ENCODE assay signal across 10 cellular contexts in genomic region chr1:3066250-3066711, GRCh38. TPM values are rescaled to one million over a fixed set of nuclear protein-coding genes. Genes with fewer than 3 reads are reported as not detected.
DNase-seq lines count a peak whose midpoint lies in the region; ATAC-seq and TF ChIP-seq lines count a peak whose summit lies in the region.
"Had no signal": no experiment of that assay in that cellular context is flagged by ENCODE, and none has a peak within 500 bp of the region (broad histone marks: within the 10 kb centered on the region; RNA-seq: fewer than 3 reads in every experiment).

No MANE protein-coding gene starts in this region.

- CTCF ChIA-PET in IMR-90 (lab: Yijun Ruan, JAX), result no interaction called here
- CTCF ChIA-PET in activated CD8-positive, alpha-beta memory T cell treated with anti-CD3 and anti-CD28 coated beads, Interleukin-2, amount 10 ng/mL, durations not matched to agents 7 days and 5 days (lab: Charles Lee), result no interaction called here

- no peak overlapping the region for H3K4me3 ChIP-seq in IMR-90 (ENCODE audit: insufficient read depth, low read depth, low read length)
- no peak overlapping the region for H3K4me3 ChIP-seq in cardiac fibroblast (replicated peaks in 1 of 2; ENCODE audit: low read depth in 2 of 2, low read length in 2 of 2)
- H3K4me3 ChIP-seq in smooth muscle cell, result no peak overlapping the region
- no peak overlapping the region for H3K4me3 ChIP-seq in vagina

- H3K9me3 ChIP-seq in IMR-90 (ENCODE audit: control insufficient read depth, insufficient read depth, low read length), result no peaks in the 10 kb centered on the region
- no peaks in the 10 kb centered on the region for H3K9me3 ChIP-seq in smooth muscle cell (replicated peaks; ENCODE audit: low read depth)
- no peaks in the 10 kb centered on the region for H3K9me3 ChIP-seq in vagina

- no peak for DNase-seq in IMR-90
- DNase-seq in cardiac fibroblast (ENCODE audit: low read depth in 2 of 2), result peak; percentile 22 to 36
- DNase-seq in left kidney (ENCODE audit: low read depth, low spot score), result peak; percentile 76
- DNase-seq in smooth muscle cell (lab: John Stamatoyannopoulos, UW; ENCODE audit: unreplicated experiment), result no peak
- no peak for DNase-seq in vagina (ENCODE audit: extremely low spot score in 2 of 2)
- DNase-seq in stimulated activated naive B cell treated with anti-CD40 and anti-IgM and Interleukin-4, amounts not matched to agents 10 μg/mL and 1 μg/mL and 100 μg/mL, for 72 hours, result no peak
- DNase-seq in activated CD8-positive, alpha-beta memory T cell treated with anti-CD3 and anti-CD28 coated beads, Interleukin-2, amount 10 ng/mL, durations not matched to agents 7 days and 5 days, result no peak
- no peak for DNase-seq in NCI-H1105 (lab: John Stamatoyannopoulos, UW)
- DNase-seq: effector memory CD8-positive, alpha-beta T cell; stimulated activated naive CD4-positive, alpha-beta T cell treated with Interleukin-2 at 50 U/mL for 16 hours had no signal

- no peak overlapping the region for H3K4ac ChIP-seq in IMR-90 (ENCODE audit: low read depth, low read length)

- no peak overlapping the region for H2AK5ac ChIP-seq in IMR-90 (ENCODE audit: low read depth, low read length)

- no peak overlapping the region for H2AK9ac ChIP-seq in IMR-90 (replicated peaks; ENCODE audit: low read depth, low read length, poor library complexity)

- no peaks in the 10 kb centered on the region for H3K9me3 Mint-ChIP-seq in stimulated activated naive B cell treated with anti-CD40 and anti-IgM and Interleukin-4, amounts not matched to agents 10 μg/mL and 1 μg/mL and 100 μg/mL, for 72 hours
- no peaks in the 10 kb centered on the region for H3K9me3 Mint-ChIP-seq in activated CD8-positive, alpha-beta memory T cell treated with anti-CD3 and anti-CD28 coated beads, Interleukin-2, amount 10 ng/mL, durations not matched to agents 7 days and 5 days (ENCODE audit: low read depth)
- H3K9me3 Mint-ChIP-seq: effector memory CD8-positive, alpha-beta T cell had no signal

- H3K4me3 Mint-ChIP-seq in stimulated activated naive B cell treated with anti-CD40 and anti-IgM and Interleukin-4, amounts not matched to agents 10 μg/mL and 1 μg/mL and 100 μg/mL, for 72 hours, result no peak overlapping the region
- no peak overlapping the region for H3K4me3 Mint-ChIP-seq in activated CD8-positive, alpha-beta memory T cell treated with anti-CD3 and anti-CD28 coated beads, Interleukin-2, amount 10 ng/mL, durations not matched to agents 7 days and 5 days
- H3K4me3 Mint-ChIP-seq: effector memory CD8-positive, alpha-beta T cell had no signal

- POLR2A ChIA-PET in IMR-90 (lab: Charles Lee; ENCODE audit: unreplicated experiment), result no interaction called here

- no peak overlapping the region for H2BK20ac ChIP-seq in IMR-90 (ENCODE audit: low read depth, low read length)

- no peak overlapping the region for H4K91ac ChIP-seq in IMR-90 (ENCODE audit: insufficient read depth, low read depth, low read length)

- H3K27me3 ChIP-seq in IMR-90 (ENCODE audit: control insufficient read depth, insufficient read depth, low read length), result peaks cover 70% of the 10 kb centered on the region
- peaks cover 86% of the 10 kb centered on the region for H3K27me3 ChIP-seq in smooth muscle cell (ENCODE audit: low read depth)
- H3K27me3 ChIP-seq in vagina, result peaks cover 32% of the 10 kb centered on the region

- no peak overlapping the region for H3K9ac ChIP-seq in IMR-90 (ENCODE audit: low read depth, low read length)
- H3K9ac ChIP-seq in smooth muscle cell (ENCODE audit: low read depth), result no peak overlapping the region

- ATAC-seq in IMR-90 (ENCODE audit: low read depth), result no peak
- no peak for ATAC-seq in stimulated activated naive B cell treated with anti-CD40 and anti-IgM and Interleukin-4, amounts not matched to agents 10 μg/mL and 1 μg/mL and 100 μg/mL, for 72 hours (replicated peaks)
- no peak for ATAC-seq in activated CD8-positive, alpha-beta memory T cell treated with anti-CD3 and anti-CD28 coated beads, Interleukin-2, amount 10 ng/mL, durations not matched to agents 7 days and 5 days
- ATAC-seq: effector memory CD8-positive, alpha-beta T cell had no signal

- in situ Hi-C loops in IMR-90 (cut with MboI; ENCODE audit: low sequenced_read_pairs), result loop anchor here (25.0 kb wide), 1 partner anchor 629 kb away; no protein-coding TSS in a partner anchor

- H4K20me1 ChIP-seq in IMR-90 (ENCODE audit: insufficient read depth, low read length), result no peaks in the 10 kb centered on the region
- peaks cover 3% of the 10 kb centered on the region for H4K20me1 ChIP-seq in smooth muscle cell (ENCODE audit: low read depth)

- H3K23ac ChIP-seq in IMR-90 (ENCODE audit: low read depth, low read length), result no peak overlapping the region

- H3K27ac Mint-ChIP-seq in stimulated activated naive B cell treated with anti-CD40 and anti-IgM and Interleukin-4, amounts not matched to agents 10 μg/mL and 1 μg/mL and 100 μg/mL, for 72 hours, result no peak overlapping the region
- H3K27ac Mint-ChIP-seq in activated CD8-positive, alpha-beta memory T cell treated with anti-CD3 and anti-CD28 coated beads, Interleukin-2, amount 10 ng/mL, durations not matched to agents 7 days and 5 days, result no peak overlapping the region
- H3K27ac Mint-ChIP-seq: effector memory CD8-positive, alpha-beta T cell had no signal

- no peak overlapping the region for H3K18ac ChIP-seq in IMR-90 (ENCODE audit: low read depth, low read length)

- dilution Hi-C loops in IMR-90 (cut with HindIII; ENCODE audit: low sequenced_read_pairs, unreplicated experiment), result no loop called here

- peaks cover 15 to 41% of the 10 kb centered on the region in 2 donors for H3K27me3 Mint-ChIP-seq in stimulated activated naive B cell treated with anti-CD40 and anti-IgM and Interleukin-4, amounts not matched to agents 10 μg/mL and 1 μg/mL and 100 μg/mL, for 72 hours
- H3K27me3 Mint-ChIP-seq in activated CD8-positive, alpha-beta memory T cell treated with anti-CD3 and anti-CD28 coated beads, Interleukin-2, amount 10 ng/mL, durations not matched to agents 7 days and 5 days, result peaks cover 19% of the 10 kb centered on the region

- H2BK5ac ChIP-seq in IMR-90 (ENCODE audit: low read depth, low read length, poor library complexity, severe bottlenecking), result no peak overlapping the region

- H3K36me3 ChIP-seq in IMR-90 (ENCODE audit: control insufficient read depth, insufficient read depth, low read length) (no peaks in the 10 kb centered on the region), smooth muscle cell (ENCODE audit: low read depth) (no peaks in the 10 kb centered on the region), vagina (no peaks in the 10 kb centered on the region)

- TF ChIP-seq POLR2A in IMR-90 (IDR thresholded peaks at IDR 0.05; ENCODE audit: low read depth, low read length) (no peak), vagina (IDR thresholded peaks at IDR 0.05) (no peak)

- no peaks in the 10 kb centered on the region for H3K36me3 Mint-ChIP-seq in stimulated activated naive B cell treated with anti-CD40 and anti-IgM and Interleukin-4, amounts not matched to agents 10 μg/mL and 1 μg/mL and 100 μg/mL, for 72 hours
- peaks cover 2% of the 10 kb centered on the region for H3K36me3 Mint-ChIP-seq in activated CD8-positive, alpha-beta memory T cell treated with anti-CD3 and anti-CD28 coated beads, Interleukin-2, amount 10 ng/mL, durations not matched to agents 7 days and 5 days

- TF ChIP-seq CTCF in IMR-90 (conservative IDR thresholded peaks at IDR 0.05; ENCODE audit: low read depth, low read length) (peak; percentile 28), cardiac fibroblast (IDR thresholded peaks at IDR 0.05; ENCODE audit: low read depth, low read length) (peak; percentile 29), smooth muscle cell (IDR thresholded peaks at IDR 0.05; ENCODE audit: borderline replicate concordance, insufficient read depth, poor library complexity, severe bottlenecking) (peak; percentile 38), vagina (IDR thresholded peaks at IDR 0.05) (no peak)

- peaks cover 2% of the 10 kb centered on the region; the same call in 1 of the 2 replicates for H3K4me1 ChIP-seq in IMR-90 (ENCODE audit: control insufficient read depth, insufficient read depth, low read length)
- H3K4me1 ChIP-seq in smooth muscle cell (ENCODE audit: low read depth), result peaks cover 40% of the 10 kb centered on the region
- peaks cover 41% of the 10 kb centered on the region for H3K4me1 ChIP-seq in vagina

- H3K4me2 ChIP-seq in IMR-90 (ENCODE audit: low read depth, low read length) (no peak overlapping the region), smooth muscle cell (no peak overlapping the region)

- no peaks in the 10 kb centered on the region for H3K9me1 ChIP-seq in IMR-90 (ENCODE audit: insufficient read depth, low read length)

- no TSS peak for BruUV-seq in IMR-90 (replicated peaks; lab: Mats Ljungman, UMichigan)

- no peak overlapping the region for H3K14ac ChIP-seq in IMR-90 (replicated peaks; ENCODE audit: low read depth, low read length)

- no peak overlapping the region for H4K5ac ChIP-seq in IMR-90 (ENCODE audit: low read depth, low read length)

- H3F3A ChIP-seq in smooth muscle cell (ENCODE audit: low read depth), result no peaks in the 10 kb centered on the region

- no peak overlapping the region for H4K8ac ChIP-seq in IMR-90 (ENCODE audit: low read depth in 2 of 2, low read length in 2 of 2)

- H3K56ac ChIP-seq in IMR-90 (ENCODE audit: extremely low read depth, insufficient read depth, low read length), result no peak overlapping the region

- intact Hi-C loops in IMR-90 (cut with micrococcal nuclease) (loop anchor here (10.0 kb wide), 1 partner anchor 249 kb away; no protein-coding TSS in a partner anchor), vagina (cut with DNase I) (no loop called here)

- no peak overlapping the region for H2AFZ ChIP-seq in IMR-90 (replicated peaks; ENCODE audit: low read length, poor library complexity)
- H2AFZ ChIP-seq in smooth muscle cell (ENCODE audit: low read depth), result no peak overlapping the region

- H3K79me2 ChIP-seq in smooth muscle cell (ENCODE audit: low read depth), result no peaks in the 10 kb centered on the region

- H2BK120ac ChIP-seq in IMR-90 (ENCODE audit: low read depth, low read length), result no peak overlapping the region

- H2BK15ac ChIP-seq in IMR-90 (ENCODE audit: low read depth, low read length), result no peak overlapping the region

- peaks cover 4 to 18% of the 10 kb centered on the region in 2 donors for H3K4me1 Mint-ChIP-seq in stimulated activated naive B cell treated with anti-CD40 and anti-IgM and Interleukin-4, amounts not matched to agents 10 μg/mL and 1 μg/mL and 100 μg/mL, for 72 hours
- H3K4me1 Mint-ChIP-seq in activated CD8-positive, alpha-beta memory T cell treated with anti-CD3 and anti-CD28 coated beads, Interleukin-2, amount 10 ng/mL, durations not matched to agents 7 days and 5 days, result peaks cover 2% of the 10 kb centered on the region

- 32% methylated on average over 4 of the region's 11 CpGs; no CpG with 5 or more reads in 1 of the 2 experiments for WGBS in IMR-90 (ENCODE audit: extremely low coverage in 2 of 2, insufficient read length in 1 of 2), 2 experiments
- 52% methylated on average over 11 of the region's 11 CpGs for WGBS in smooth muscle cell (ENCODE audit: low lambda C conversion rate)

- TF ChIP-seq RAD21 in IMR-90 (IDR thresholded peaks at IDR 0.05; ENCODE audit: low read length), result 0 out of 2 replicates have a peak, but pooled peaks have one; percentile 25

- H3K27ac ChIP-seq in IMR-90 (ENCODE audit: insufficient read depth, low read length) (no peak overlapping the region), smooth muscle cell (ENCODE audit: low read depth) (no peak overlapping the region), vagina (no peak overlapping the region)

- no peaks in the 10 kb centered on the region for H3K79me1 ChIP-seq in IMR-90 (ENCODE audit: low read depth in 1 of 2, low read length in 2 of 2)

RNA-seq across cellular contexts. Expression of gene PRDM16, which starts 2.7 kb away (rescaled TPM):
- total RNA-seq in IMR-90 (2012; rRNA removed) (not detected in 2 replicates), smooth muscle cell (0.72 and 1.2 TPM in 2 replicates), vagina (3.9 TPM)
- polyA plus RNA-seq in IMR-90 (2012; rRNA removed) (0.02 and 0.06 TPM in 2 replicates), smooth muscle cell (1.1 and 1.3 TPM in 2 replicates)
- 0.01 TPM in 2 replicates for polyA plus RNA-seq in IMR-90 (2012; cell fraction: cytosol; rRNA removed)
- 0.03 and 0.05 TPM in 2 replicates for polyA plus RNA-seq in IMR-90 (2012; cell fraction: nucleus; rRNA removed; ENCODE audit: low replicate concordance)
- total RNA-seq in activated CD8-positive, alpha-beta memory T cell treated with anti-CD3 and anti-CD28 coated beads, Interleukin-2, amount 10 ng/mL, durations not matched to agents 7 days and 5 days, result not detected

RNA-seq across cellular contexts. Expression of gene ACTRT2, which starts 45.0 kb away (rescaled TPM):
- total RNA-seq in IMR-90 (2012; rRNA removed) (not detected in 2 replicates), smooth muscle cell (not detected in 2 replicates), vagina (not detected)
- polyA plus RNA-seq in IMR-90 (2012; rRNA removed) (not detected in 2 replicates), smooth muscle cell (not detected in 2 replicates)
- polyA plus RNA-seq in IMR-90 (2012; cell fraction: cytosol; rRNA removed), result not detected in 2 replicates
- polyA plus RNA-seq in IMR-90 (2012; cell fraction: nucleus; rRNA removed; ENCODE audit: low replicate concordance), result not detected in 2 replicates
- total RNA-seq in activated CD8-positive, alpha-beta memory T cell treated with anti-CD3 and anti-CD28 coated beads, Interleukin-2, amount 10 ng/mL, durations not matched to agents 7 days and 5 days, result not detected

Comparison
In these comparisons a context has a peak if more than half of its experiments do, and no peak if none do; other contexts are left out.
1. DNase-seq: peak in cardiac fibroblast (2 of 2) and left kidney (single experiment); none in IMR-90 (single experiment), smooth muscle cell (single experiment), vagina (0 of 2), stimulated activated naive B cell treated with anti-CD40 and anti-IgM and Interleukin-4, amounts not matched to agents 10 μg/mL and 1 μg/mL and 100 μg/mL, for 72 hours (single experiment), activated CD8-positive, alpha-beta memory T cell treated with anti-CD3 and anti-CD28 coated beads, Interleukin-2, amount 10 ng/mL, durations not matched to agents 7 days and 5 days (single experiment) and NCI-H1105 (single experiment).
2. CTCF ChIP-seq: peak in IMR-90 (single experiment), cardiac fibroblast (single experiment) and smooth muscle cell (single experiment); none in vagina (0 of 3).